8 cellular contexts compared by ENCODE assay signal in genomic region chr16:2912330-2913199, GRCh38. TPM values are rescaled to one million over a fixed set of nuclear protein-coding genes. Genes with fewer than 3 reads are reported as not detected.
DNase-seq lines count a peak whose midpoint lies in the region; ATAC-seq lines count a peak whose summit lies in the region.

No MANE protein-coding gene starts in this region.

- H3K4me3 ChIP-seq in HUES64 (ENCODE audit: low read length) (peak overlapping the region; percentile 72), ectodermal cell (ENCODE audit: insufficient read depth, low read depth, low read length) (peak overlapping the region; percentile 62)

- H3K4me1 ChIP-seq in HUES64 (ENCODE audit: insufficient read depth, low read length): peaks cover 3% of the 10 kb centered on the region; the same call in 1 of the 2 replicates
- no peaks in the 10 kb centered on the region for H3K4me1 ChIP-seq in ectodermal cell (ENCODE audit: control insufficient read depth, insufficient read depth, low read length)

- H3K27me3 ChIP-seq in HUES64 (ENCODE audit: insufficient read depth, low read length) (peaks cover 14% of the 10 kb centered on the region), ectodermal cell (ENCODE audit: control insufficient read depth, insufficient read depth, low read length, poor library complexity, severe bottlenecking) (peaks cover 15% of the 10 kb centered on the region)

- peak; percentile 15 for ATAC-seq in GM19328 (IDR thresholded peaks at IDR 0.05; ENCODE audit: unreplicated experiment)
- peak; percentile 6 for ATAC-seq in stimulated activated naive CD8-positive, alpha-beta T cell treated with anti-CD3 and anti-CD28 coated beads, Interleukin-15, Interleukin-2, amounts not matched to agents 100 U/mL and 50 U/mL, for 24 hours
- ATAC-seq in GM18861 (IDR thresholded peaks at IDR 0.05; ENCODE audit: unreplicated experiment): no peak

- no peaks in the 10 kb centered on the region for H3K9me3 ChIP-seq in HUES64 (ENCODE audit: insufficient read depth, low read depth, low read length)
- H3K9me3 ChIP-seq in ectodermal cell (ENCODE audit: control insufficient read depth, low read length): no peaks in the 10 kb centered on the region

- peak overlapping the region; percentile 68 for H3K9ac ChIP-seq in HUES64 (ENCODE audit: low read depth, low read length)

- DNase-seq in AG08395 (ENCODE audit: low spot score): peak; percentile 32
- DNase-seq in activated CD4-positive, alpha-beta T cell treated with anti-CD3 and anti-CD28 coated beads for 4 hours: peak; percentile 18 to 20
- DNase-seq in medulla oblongata (ENCODE audit: extremely low spot score): peak; percentile 49
- DNase-seq in stimulated activated naive CD8-positive, alpha-beta T cell treated with anti-CD3 and anti-CD28 coated beads, Interleukin-15, Interleukin-2, amounts not matched to agents 100 U/mL and 50 U/mL, for 24 hours: peak; percentile 52

- no peak overlapping the region for H3K27ac ChIP-seq in HUES64 (ENCODE audit: low read depth, low read length)
- no peak overlapping the region for H3K27ac ChIP-seq in ectodermal cell (ENCODE audit: insufficient read depth, low read depth, low read length, poor library complexity, severe bottlenecking)

- 12% methylated on average over 39 of the region's 39 CpGs for WGBS in HUES64
- 13 to 14% methylated on average over 39 of the region's 39 CpGs for WGBS in ectodermal cell, 2 experiments

- H3K36me3 ChIP-seq in HUES64 (ENCODE audit: insufficient read depth, low read length) (no peaks in the 10 kb centered on the region), ectodermal cell (ENCODE audit: control insufficient read depth, insufficient read depth, low read length) (no peaks in the 10 kb centered on the region)

RNA-seq across cellular contexts. Expression of gene FLYWCH1, which starts 0.8 kb away (rescaled TPM):
- polyA plus RNA-seq in HUES64 (2013, experiment 1 of 2): 6.4 TPM
- polyA plus RNA-seq in HUES64 (2013, experiment 2 of 2): 8.0 TPM
- 18.0 TPM for polyA plus RNA-seq in ectodermal cell (2013, experiment 1 of 4)
- 13.0 TPM for polyA plus RNA-seq in ectodermal cell (2013, experiment 2 of 4)
- 13.7 TPM for polyA plus RNA-seq in ectodermal cell (2013, experiment 3 of 4)
- polyA plus RNA-seq in ectodermal cell (2013, experiment 4 of 4): 13.4 TPM

RNA-seq across cellular contexts. Expression of gene FLYWCH2, which starts 29.6 kb away (rescaled TPM):
- polyA plus RNA-seq in HUES64 (2013, experiment 1 of 2): 9.0 TPM
- 12.6 TPM for polyA plus RNA-seq in HUES64 (2013, experiment 2 of 2)
- 20.8 TPM for polyA plus RNA-seq in ectodermal cell (2013, experiment 1 of 4)
- 19.1 TPM for polyA plus RNA-seq in ectodermal cell (2013, experiment 2 of 4)
- polyA plus RNA-seq in ectodermal cell (2013, experiment 3 of 4): 20.9 TPM
- 17.7 TPM for polyA plus RNA-seq in ectodermal cell (2013, experiment 4 of 4)

RNA-seq across cellular contexts. Expression of gene KREMEN2, which starts 51.5 kb away (rescaled TPM):
- polyA plus RNA-seq in HUES64 (2013, experiment 1 of 2): 4.7 TPM
- polyA plus RNA-seq in HUES64 (2013, experiment 2 of 2): 3.9 TPM
- polyA plus RNA-seq in ectodermal cell (2013, experiment 1 of 4): 7.9 TPM
- polyA plus RNA-seq in ectodermal cell (2013, experiment 2 of 4): 6.5 TPM
- polyA plus RNA-seq in ectodermal cell (2013, experiment 3 of 4): 3.7 TPM
- 3.5 TPM for polyA plus RNA-seq in ectodermal cell (2013, experiment 4 of 4)

RNA-seq across cellular contexts. Expression of gene PRSS22, which starts 54.6 kb away (rescaled TPM):
- 0.45 TPM for polyA plus RNA-seq in HUES64 (2013, experiment 1 of 2)
- 0.38 TPM for polyA plus RNA-seq in HUES64 (2013, experiment 2 of 2)
- not detected for polyA plus RNA-seq in ectodermal cell (2013, experiment 1 of 4)
- polyA plus RNA-seq in ectodermal cell (2013, experiment 2 of 4): not detected
- polyA plus RNA-seq in ectodermal cell (2013, experiment 3 of 4): not detected
- polyA plus RNA-seq in ectodermal cell (2013, experiment 4 of 4): not detected

RNA-seq across cellular contexts. Expression of gene PAQR4, which starts 56.6 kb away (rescaled TPM):
- 20.7 TPM for polyA plus RNA-seq in HUES64 (2013, experiment 1 of 2)
- 22.1 TPM for polyA plus RNA-seq in HUES64 (2013, experiment 2 of 2)
- 25.2 TPM for polyA plus RNA-seq in ectodermal cell (2013, experiment 1 of 4)
- polyA plus RNA-seq in ectodermal cell (2013, experiment 2 of 4): 29.3 TPM
- 21.9 TPM for polyA plus RNA-seq in ectodermal cell (2013, experiment 3 of 4)
- polyA plus RNA-seq in ectodermal cell (2013, experiment 4 of 4): 19.2 TPM
